8 cellular contexts compared by ENCODE assay signal in the genomic region with DNA sequence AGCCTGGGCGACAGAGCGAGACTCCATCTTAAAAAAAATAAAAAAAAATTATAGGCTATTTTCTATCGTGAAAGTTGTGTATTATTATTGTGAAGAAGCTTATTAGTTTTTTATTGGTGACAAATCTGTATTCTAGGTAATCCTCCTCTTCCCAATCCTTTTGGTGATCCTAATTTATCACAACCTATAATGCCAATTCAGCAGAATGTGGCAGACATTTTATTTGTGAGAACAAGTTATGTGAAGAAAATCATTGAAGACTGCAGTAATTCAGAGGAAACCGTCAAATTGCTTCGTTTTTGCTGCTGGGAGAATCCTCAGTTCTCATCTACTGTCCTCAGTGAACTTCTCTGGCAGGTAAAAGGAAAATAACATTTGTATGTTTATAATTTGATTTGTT.
"Had no signal": no experiment of that assay in that cellular context is flagged by ENCODE, and none has a peak within 500 bp of the region (broad histone marks: within the 10 kb centered on the region; RNA-seq: fewer than 3 reads in every experiment).

No MANE protein-coding gene starts in this region.

- H3K27ac Mint-ChIP-seq: HFFc6 had no signal

- H2AFZ ChIP-seq: GM23248 had no signal

- H3K27ac ChIP-seq: GM23248 had no signal

- H3K4me3 ChIP-seq: GM23248, HAP-1 had no signal

- DNase-seq: GM23248, GOT3, H7, HFFc6, KBM-7 had no signal

- H3K9me3 Mint-ChIP-seq: HFFc6 had no signal

- ATAC-seq: HCT116 had no signal

- H3K9me3 ChIP-seq: HAP-1 had no signal

- H3K9ac ChIP-seq: GM23248 had no signal

- FAIRE-seq: HTR-8/SVneo had no signal

- H3K4me3 Mint-ChIP-seq: HFFc6 had no signal
